Comparison of ENCODE assay signal across 32 cellular contexts in the genomic region with DNA sequence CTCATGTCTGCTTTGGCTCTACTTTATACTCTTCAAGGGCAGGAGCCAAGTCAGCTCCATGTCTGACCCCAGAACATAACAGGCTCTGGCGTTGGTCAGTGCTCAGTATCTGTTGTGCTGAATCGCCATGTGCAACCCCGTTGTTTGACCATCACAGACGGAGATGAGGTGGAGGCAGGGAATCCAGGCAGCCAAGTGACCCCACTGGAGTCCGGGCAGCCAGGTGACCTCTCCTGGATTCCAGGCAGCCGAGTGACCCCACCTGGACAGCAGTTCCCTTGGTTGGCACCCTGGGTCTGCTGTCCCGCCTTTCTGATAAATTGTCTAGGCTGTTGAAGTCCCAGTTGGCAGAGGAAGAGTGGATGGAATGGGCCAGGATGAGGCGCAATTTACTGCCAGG.
"Had no signal": no experiment of that assay in that cellular context is flagged by ENCODE, and none has a peak within 500 bp of the region (broad histone marks: within the 10 kb centered on the region; RNA-seq: fewer than 3 reads in every experiment).

No MANE protein-coding gene starts in this region.

- H3K9me3 ChIP-seq: adrenal gland, body of pancreas, esophagus squamous epithelium, gastroesophageal sphincter, heart right ventricle had no signal

- H3K4me1 ChIP-seq: esophagus squamous epithelium, gastroesophageal sphincter, heart right ventricle had no signal

- DNase-seq: activated B cell treated with CpG ODN at 0.5 μM for 24 hours; activated CD4-positive, alpha-beta memory T cell treated with anti-CD3 and anti-CD28 coated beads for 36 hours; activated CD4-positive, alpha-beta T cell treated with anti-CD3 and anti-CD28 coated beads for 36 hours; activated CD4-positive, alpha-beta T cell treated with anti-CD3 and anti-CD28 coated beads, Interleukin-2, amount 10 ng/mL, durations not matched to agents 24 days and 14 days; activated CD4-positive, CD25-positive, alpha-beta regulatory T cell treated with anti-CD3 and anti-CD28 coated beads, Interleukin-2, amount 50 U/mL, for 72 hours; activated CD8-positive, alpha-beta memory T cell treated with anti-CD3 and anti-CD28 coated beads, Interleukin-2, amount 10 ng/mL, durations not matched to agents 7 days and 5 days; activated CD8-positive, alpha-beta memory T cell treated with anti-CD3 and anti-CD28 coated beads, Interleukin-2, amount 50 U/mL, for 4 hours; activated CD8-positive, alpha-beta T cell treated with anti-CD3 and anti-CD28 coated beads, Interleukin-2, amount 10 ng/mL, durations not matched to agents 7 days and 5 days; activated effector memory CD4-positive, alpha-beta T cell treated with anti-CD3 and anti-CD28 coated beads, Interleukin-2, amount 50 U/mL, for 16 hours; activated naive CD4-positive, alpha-beta T cell treated with anti-CD3 and anti-CD28 coated beads for 36 hours; activated naive CD8-positive, alpha-beta T cell treated with anti-CD3 and anti-CD28 coated beads for 36 hours; activated naive CD8-positive, alpha-beta T cell treated with anti-CD3 and anti-CD28 coated beads, Interleukin-2, amount 50 U/mL, for 24 hours; activated T-cell treated with anti-CD3 and anti-CD28 coated beads, Interleukin-2, amount 50 U/mL, for 1 hour; activated T-cell treated with anti-CD3 and anti-CD28 coated beads, Interleukin-2, amount 50 U/mL, for 48 hours; adrenal gland; amygdala; aorta; body of pancreas; caudate nucleus; dorsolateral prefrontal cortex; effector CD4-positive, alpha-beta T cell; effector memory CD8-positive, alpha-beta T cell; esophagus squamous epithelium; foreskin melanocyte; heart right ventricle; T-helper 1 cell; T-helper 17 cell; T1000; WERI-Rb-1 had no signal

- H3K27me3 ChIP-seq: adrenal gland, body of pancreas had no signal

- H3K27ac ChIP-seq: adrenal gland, body of pancreas, epithelial cell of prostate, esophagus squamous epithelium, gastroesophageal sphincter, heart right ventricle, WERI-Rb-1 had no signal

- H3K4me3 ChIP-seq: adrenal gland, body of pancreas, dorsolateral prefrontal cortex, esophagus squamous epithelium, gastroesophageal sphincter, heart right ventricle had no signal

- FAIRE-seq: colon had no signal

- H3K36me3 ChIP-seq: adrenal gland, esophagus squamous epithelium, gastroesophageal sphincter, heart right ventricle, WERI-Rb-1 had no signal
